Comparison of ENCODE assay signal across 4 cellular contexts in the genomic region with DNA sequence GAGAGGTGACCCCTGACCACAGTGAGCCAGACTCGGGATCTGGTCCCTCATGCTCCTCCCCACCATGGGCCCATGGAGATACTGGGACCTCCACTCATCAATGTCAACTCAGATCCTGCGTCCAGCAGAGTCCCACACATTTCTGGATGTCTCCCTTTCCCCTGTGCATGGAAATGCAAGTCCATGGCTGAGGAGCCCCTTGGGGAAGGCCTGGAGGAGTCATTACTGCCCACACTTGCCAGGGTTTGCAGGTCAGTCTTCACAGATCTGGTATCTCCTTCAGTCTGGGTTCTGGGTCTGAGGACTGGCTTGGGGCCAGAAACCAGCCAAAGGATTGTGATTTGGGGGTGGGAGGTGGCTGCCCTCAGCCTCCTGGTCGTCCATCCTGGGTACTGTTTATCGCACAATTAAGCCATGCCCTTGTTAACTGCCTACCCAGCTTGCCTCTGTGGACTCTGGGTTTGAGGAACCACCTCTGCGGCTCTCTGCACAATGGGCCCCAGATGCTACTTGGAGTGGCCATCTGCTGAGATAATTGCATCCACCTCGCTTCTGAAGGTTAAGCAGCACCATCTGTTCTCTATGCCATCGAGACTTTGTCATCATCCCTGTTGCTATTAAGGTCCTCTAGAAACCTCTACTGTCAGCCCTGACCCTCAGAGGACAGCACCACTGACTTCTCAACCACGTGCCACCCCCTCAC.
TF ChIP-seq lines count a peak whose summit lies in the region.

No MANE protein-coding gene starts in this region.

TF ChIP-seq in SK-N-SH, 30 proteins besides CTCF, POLR2A, EP300 and RAD21 (continued from another document):
- TF ChIP-seq, protein P1, sequence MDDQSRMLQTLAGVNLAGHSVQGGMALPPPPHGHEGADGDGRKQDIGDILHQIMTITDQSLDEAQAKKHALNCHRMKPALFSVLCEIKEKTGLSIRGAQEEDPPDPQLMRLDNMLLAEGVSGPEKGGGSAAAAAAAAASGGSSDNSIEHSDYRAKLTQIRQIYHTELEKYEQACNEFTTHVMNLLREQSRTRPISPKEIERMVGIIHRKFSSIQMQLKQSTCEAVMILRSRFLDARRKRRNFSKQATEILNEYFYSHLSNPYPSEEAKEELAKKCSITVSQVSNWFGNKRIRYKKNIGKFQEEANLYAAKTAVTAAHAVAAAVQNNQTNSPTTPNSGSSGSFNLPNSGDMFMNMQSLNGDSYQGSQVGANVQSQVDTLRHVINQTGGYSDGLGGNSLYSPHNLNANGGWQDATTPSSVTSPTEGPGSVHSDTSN (IDR thresholded peaks at IDR 0.05): no peak
- TF ChIP-seq, protein P2, sequence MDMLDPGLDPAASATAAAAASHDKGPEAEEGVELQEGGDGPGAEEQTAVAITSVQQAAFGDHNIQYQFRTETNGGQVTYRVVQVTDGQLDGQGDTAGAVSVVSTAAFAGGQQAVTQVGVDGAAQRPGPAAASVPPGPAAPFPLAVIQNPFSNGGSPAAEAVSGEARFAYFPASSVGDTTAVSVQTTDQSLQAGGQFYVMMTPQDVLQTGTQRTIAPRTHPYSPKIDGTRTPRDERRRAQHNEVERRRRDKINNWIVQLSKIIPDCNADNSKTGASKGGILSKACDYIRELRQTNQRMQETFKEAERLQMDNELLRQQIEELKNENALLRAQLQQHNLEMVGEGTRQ (IDR thresholded peaks at IDR 0.05; ENCODE audit: borderline replicate concordance, low read depth, low read length): no peak
- TF ChIP-seq RCOR1 (IDR thresholded peaks at IDR 0.05; ENCODE audit: low read length) (no peak), FOXM1 (IDR thresholded peaks at IDR 0.05; ENCODE audit: low read depth) (no peak), MXI1 (IDR thresholded peaks at IDR 0.05; ENCODE audit: low read depth, low read length) (no peak), MEF2A (IDR thresholded peaks at IDR 0.05; ENCODE audit: borderline replicate concordance, low read depth) (no peak)
- TF ChIP-seq, protein P3, sequence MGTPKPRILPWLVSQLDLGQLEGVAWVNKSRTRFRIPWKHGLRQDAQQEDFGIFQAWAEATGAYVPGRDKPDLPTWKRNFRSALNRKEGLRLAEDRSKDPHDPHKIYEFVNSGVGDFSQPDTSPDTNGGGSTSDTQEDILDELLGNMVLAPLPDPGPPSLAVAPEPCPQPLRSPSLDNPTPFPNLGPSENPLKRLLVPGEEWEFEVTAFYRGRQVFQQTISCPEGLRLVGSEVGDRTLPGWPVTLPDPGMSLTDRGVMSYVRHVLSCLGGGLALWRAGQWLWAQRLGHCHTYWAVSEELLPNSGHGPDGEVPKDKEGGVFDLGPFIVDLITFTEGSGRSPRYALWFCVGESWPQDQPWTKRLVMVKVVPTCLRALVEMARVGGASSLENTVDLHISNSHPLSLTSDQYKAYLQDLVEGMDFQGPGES (IDR thresholded peaks at IDR 0.05; ENCODE audit: low read depth, low read length): no peak
TF ChIP-seq in SK-N-SH: peak in this region for 0.

TF ChIP-seq in SK-N-SH treated with all-trans-retinoic acid at 6 μM for 48 hours, 23 proteins besides CTCF, POLR2A, EP300 and RAD21:
- TF ChIP-seq, protein P4, sequence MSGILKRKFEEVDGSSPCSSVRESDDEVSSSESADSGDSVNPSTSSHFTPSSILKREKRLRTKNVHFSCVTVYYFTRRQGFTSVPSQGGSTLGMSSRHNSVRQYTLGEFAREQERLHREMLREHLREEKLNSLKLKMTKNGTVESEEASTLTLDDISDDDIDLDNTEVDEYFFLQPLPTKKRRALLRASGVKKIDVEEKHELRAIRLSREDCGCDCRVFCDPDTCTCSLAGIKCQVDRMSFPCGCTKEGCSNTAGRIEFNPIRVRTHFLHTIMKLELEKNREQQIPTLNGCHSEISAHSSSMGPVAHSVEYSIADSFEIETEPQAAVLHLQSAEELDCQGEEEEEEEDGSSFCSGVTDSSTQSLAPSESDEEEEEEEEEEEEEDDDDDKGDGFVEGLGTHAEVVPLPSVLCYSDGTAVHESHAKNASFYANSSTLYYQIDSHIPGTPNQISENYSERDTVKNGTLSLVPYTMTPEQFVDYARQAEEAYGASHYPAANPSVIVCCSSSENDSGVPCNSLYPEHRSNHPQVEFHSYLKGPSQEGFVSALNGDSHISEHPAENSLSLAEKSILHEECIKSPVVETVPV (CRISPR knock-in tag; IDR thresholded peaks at IDR 0.05): no peak

TF ChIP-seq in WTC11, 78 proteins besides CTCF, POLR2A, EP300 and RAD21 (continues in another document):
- TF ChIP-seq, protein P5, sequence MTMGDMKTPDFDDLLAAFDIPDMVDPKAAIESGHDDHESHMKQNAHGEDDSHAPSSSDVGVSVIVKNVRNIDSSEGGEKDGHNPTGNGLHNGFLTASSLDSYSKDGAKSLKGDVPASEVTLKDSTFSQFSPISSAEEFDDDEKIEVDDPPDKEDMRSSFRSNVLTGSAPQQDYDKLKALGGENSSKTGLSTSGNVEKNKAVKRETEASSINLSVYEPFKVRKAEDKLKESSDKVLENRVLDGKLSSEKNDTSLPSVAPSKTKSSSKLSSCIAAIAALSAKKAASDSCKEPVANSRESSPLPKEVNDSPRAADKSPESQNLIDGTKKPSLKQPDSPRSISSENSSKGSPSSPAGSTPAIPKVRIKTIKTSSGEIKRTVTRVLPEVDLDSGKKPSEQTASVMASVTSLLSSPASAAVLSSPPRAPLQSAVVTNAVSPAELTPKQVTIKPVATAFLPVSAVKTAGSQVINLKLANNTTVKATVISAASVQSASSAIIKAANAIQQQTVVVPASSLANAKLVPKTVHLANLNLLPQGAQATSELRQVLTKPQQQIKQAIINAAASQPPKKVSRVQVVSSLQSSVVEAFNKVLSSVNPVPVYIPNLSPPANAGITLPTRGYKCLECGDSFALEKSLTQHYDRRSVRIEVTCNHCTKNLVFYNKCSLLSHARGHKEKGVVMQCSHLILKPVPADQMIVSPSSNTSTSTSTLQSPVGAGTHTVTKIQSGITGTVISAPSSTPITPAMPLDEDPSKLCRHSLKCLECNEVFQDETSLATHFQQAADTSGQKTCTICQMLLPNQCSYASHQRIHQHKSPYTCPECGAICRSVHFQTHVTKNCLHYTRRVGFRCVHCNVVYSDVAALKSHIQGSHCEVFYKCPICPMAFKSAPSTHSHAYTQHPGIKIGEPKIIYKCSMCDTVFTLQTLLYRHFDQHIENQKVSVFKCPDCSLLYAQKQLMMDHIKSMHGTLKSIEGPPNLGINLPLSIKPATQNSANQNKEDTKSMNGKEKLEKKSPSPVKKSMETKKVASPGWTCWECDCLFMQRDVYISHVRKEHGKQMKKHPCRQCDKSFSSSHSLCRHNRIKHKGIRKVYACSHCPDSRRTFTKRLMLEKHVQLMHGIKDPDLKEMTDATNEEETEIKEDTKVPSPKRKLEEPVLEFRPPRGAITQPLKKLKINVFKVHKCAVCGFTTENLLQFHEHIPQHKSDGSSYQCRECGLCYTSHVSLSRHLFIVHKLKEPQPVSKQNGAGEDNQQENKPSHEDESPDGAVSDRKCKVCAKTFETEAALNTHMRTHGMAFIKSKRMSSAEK (CRISPR knock-in tag; IDR thresholded peaks at IDR 0.05; ENCODE audit: borderline replicate concordance): no peak
- TF ChIP-seq, protein P6, sequence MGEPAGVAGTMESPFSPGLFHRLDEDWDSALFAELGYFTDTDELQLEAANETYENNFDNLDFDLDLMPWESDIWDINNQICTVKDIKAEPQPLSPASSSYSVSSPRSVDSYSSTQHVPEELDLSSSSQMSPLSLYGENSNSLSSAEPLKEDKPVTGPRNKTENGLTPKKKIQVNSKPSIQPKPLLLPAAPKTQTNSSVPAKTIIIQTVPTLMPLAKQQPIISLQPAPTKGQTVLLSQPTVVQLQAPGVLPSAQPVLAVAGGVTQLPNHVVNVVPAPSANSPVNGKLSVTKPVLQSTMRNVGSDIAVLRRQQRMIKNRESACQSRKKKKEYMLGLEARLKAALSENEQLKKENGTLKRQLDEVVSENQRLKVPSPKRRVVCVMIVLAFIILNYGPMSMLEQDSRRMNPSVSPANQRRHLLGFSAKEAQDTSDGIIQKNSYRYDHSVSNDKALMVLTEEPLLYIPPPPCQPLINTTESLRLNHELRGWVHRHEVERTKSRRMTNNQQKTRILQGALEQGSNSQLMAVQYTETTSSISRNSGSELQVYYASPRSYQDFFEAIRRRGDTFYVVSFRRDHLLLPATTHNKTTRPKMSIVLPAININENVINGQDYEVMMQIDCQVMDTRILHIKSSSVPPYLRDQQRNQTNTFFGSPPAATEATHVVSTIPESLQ (CRISPR knock-in tag; IDR thresholded peaks at IDR 0.05): no peak
- TF ChIP-seq FOXJ3 (CRISPR knock-in tag; IDR thresholded peaks at IDR 0.05; ENCODE audit: borderline replicate concordance): no peak
- TF ChIP-seq ZBTB21 (CRISPR knock-in tag; IDR thresholded peaks at IDR 0.05; ENCODE audit: borderline replicate concordance): no peak
- TF ChIP-seq OVOL2 (CRISPR knock-in tag; IDR thresholded peaks at IDR 0.05; ENCODE audit: borderline replicate concordance): no peak
- no peak for TF ChIP-seq NFYB (CRISPR knock-in tag; conservative IDR thresholded peaks at IDR 0.05; ENCODE audit: low read depth)
- no peak for TF ChIP-seq RELA (CRISPR knock-in tag; IDR thresholded peaks at IDR 0.05; ENCODE audit: borderline replicate concordance)
- TF ChIP-seq ZNF317 (CRISPR knock-in tag; IDR thresholded peaks at IDR 0.05; ENCODE audit: borderline replicate concordance, low read depth): no peak
- no peak for TF ChIP-seq RORB (CRISPR knock-in tag; IDR thresholded peaks at IDR 0.05)
- no peak for TF ChIP-seq SOX15 (CRISPR knock-in tag; IDR thresholded peaks at IDR 0.05)

TF ChIP-seq in GM23338, 12 proteins besides CTCF, POLR2A, EP300 and RAD21 (continued from another document and continues in another):
- TF ChIP-seq, protein P7, sequence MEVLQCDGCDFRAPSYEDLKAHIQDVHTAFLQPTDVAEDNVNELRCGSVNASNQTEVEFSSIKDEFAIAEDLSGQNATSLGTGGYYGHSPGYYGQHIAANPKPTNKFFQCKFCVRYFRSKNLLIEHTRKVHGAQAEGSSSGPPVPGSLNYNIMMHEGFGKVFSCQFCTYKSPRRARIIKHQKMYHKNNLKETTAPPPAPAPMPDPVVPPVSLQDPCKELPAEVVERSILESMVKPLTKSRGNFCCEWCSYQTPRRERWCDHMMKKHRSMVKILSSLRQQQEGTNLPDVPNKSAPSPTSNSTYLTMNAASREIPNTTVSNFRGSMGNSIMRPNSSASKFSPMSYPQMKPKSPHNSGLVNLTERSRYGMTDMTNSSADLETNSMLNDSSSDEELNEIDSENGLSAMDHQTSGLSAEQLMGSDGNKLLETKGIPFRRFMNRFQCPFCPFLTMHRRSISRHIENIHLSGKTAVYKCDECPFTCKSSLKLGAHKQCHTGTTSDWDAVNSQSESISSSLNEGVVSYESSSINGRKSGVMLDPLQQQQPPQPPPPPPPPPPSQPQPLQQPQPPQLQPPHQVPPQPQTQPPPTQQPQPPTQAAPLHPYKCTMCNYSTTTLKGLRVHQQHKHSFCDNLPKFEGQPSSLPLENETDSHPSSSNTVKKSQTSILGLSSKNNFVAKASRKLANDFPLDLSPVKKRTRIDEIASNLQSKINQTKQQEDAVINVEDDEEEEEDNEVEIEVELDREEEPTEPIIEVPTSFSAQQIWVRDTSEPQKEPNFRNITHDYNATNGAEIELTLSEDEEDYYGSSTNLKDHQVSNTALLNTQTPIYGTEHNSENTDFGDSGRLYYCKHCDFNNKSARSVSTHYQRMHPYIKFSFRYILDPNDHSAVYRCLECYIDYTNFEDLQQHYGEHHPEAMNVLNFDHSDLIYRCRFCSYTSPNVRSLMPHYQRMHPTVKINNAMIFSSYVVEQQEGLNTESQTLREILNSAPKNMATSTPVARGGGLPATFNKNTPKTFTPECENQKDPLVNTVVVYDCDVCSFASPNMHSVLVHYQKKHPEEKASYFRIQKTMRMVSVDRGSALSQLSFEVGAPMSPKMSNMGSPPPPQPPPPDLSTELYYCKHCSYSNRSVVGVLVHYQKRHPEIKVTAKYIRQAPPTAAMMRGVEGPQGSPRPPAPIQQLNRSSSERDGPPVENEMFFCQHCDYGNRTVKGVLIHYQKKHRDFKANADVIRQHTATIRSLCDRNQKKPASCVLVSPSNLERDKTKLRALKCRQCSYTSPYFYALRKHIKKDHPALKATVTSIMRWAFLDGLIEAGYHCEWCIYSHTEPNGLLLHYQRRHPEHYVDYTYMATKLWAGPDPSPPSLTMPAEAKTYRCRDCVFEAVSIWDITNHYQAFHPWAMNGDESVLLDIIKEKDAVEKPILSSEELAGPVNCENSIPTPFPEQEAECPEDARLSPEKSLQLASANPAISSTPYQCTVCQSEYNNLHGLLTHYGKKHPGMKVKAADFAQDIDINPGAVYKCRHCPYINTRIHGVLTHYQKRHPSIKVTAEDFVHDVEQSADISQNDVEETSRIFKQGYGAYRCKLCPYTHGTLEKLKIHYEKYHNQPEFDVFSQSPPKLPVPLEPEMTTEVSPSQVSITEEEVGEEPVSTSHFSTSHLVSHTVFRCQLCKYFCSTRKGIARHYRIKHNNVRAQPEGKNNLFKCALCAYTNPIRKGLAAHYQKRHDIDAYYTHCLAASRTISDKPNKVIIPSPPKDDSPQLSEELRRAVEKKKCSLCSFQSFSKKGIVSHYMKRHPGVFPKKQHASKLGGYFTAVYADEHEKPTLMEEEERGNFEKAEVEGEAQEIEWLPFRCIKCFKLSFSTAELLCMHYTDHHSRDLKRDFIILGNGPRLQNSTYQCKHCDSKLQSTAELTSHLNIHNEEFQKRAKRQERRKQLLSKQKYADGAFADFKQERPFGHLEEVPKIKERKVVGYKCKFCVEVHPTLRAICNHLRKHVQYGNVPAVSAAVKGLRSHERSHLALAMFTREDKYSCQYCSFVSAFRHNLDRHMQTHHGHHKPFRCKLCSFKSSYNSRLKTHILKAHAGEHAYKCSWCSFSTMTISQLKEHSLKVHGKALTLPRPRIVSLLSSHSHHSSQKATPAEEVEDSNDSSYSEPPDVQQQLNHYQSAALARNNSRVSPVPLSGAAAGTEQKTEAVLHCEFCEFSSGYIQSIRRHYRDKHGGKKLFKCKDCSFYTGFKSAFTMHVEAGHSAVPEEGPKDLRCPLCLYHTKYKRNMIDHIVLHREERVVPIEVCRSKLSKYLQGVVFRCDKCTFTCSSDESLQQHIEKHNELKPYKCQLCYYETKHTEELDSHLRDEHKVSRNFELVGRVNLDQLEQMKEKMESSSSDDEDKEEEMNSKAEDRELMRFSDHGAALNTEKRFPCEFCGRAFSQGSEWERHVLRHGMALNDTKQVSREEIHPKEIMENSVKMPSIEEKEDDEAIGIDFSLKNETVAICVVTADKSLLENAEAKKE (CRISPR knock-in tag; IDR thresholded peaks at IDR 0.05): no peak
- TF ChIP-seq STAT1 (IDR thresholded peaks at IDR 0.05; ENCODE audit: unreplicated experiment): no peak
- TF ChIP-seq, protein P8, sequence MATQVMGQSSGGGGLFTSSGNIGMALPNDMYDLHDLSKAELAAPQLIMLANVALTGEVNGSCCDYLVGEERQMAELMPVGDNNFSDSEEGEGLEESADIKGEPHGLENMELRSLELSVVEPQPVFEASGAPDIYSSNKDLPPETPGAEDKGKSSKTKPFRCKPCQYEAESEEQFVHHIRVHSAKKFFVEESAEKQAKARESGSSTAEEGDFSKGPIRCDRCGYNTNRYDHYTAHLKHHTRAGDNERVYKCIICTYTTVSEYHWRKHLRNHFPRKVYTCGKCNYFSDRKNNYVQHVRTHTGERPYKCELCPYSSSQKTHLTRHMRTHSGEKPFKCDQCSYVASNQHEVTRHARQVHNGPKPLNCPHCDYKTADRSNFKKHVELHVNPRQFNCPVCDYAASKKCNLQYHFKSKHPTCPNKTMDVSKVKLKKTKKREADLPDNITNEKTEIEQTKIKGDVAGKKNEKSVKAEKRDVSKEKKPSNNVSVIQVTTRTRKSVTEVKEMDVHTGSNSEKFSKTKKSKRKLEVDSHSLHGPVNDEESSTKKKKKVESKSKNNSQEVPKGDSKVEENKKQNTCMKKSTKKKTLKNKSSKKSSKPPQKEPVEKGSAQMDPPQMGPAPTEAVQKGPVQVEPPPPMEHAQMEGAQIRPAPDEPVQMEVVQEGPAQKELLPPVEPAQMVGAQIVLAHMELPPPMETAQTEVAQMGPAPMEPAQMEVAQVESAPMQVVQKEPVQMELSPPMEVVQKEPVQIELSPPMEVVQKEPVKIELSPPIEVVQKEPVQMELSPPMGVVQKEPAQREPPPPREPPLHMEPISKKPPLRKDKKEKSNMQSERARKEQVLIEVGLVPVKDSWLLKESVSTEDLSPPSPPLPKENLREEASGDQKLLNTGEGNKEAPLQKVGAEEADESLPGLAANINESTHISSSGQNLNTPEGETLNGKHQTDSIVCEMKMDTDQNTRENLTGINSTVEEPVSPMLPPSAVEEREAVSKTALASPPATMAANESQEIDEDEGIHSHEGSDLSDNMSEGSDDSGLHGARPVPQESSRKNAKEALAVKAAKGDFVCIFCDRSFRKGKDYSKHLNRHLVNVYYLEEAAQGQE (IDR thresholded peaks at IDR 0.05; ENCODE audit: unreplicated experiment): no peak
- TF ChIP-seq ZNF114 (CRISPR knock-in tag; IDR thresholded peaks at IDR 0.05): no peak
- TF ChIP-seq NANOG (IDR thresholded peaks at IDR 0.05; ENCODE audit: borderline replicate concordance): no peak
- no peak for TF ChIP-seq ZNF331 (CRISPR knock-in tag; IDR thresholded peaks at IDR 0.05; ENCODE audit: low read depth)
- TF ChIP-seq CREB1 (CRISPR knock-in tag; IDR thresholded peaks at IDR 0.05; ENCODE audit: low read depth): no peak
